ENCODE assay signal across 20 cellular contexts in the genomic region with DNA sequence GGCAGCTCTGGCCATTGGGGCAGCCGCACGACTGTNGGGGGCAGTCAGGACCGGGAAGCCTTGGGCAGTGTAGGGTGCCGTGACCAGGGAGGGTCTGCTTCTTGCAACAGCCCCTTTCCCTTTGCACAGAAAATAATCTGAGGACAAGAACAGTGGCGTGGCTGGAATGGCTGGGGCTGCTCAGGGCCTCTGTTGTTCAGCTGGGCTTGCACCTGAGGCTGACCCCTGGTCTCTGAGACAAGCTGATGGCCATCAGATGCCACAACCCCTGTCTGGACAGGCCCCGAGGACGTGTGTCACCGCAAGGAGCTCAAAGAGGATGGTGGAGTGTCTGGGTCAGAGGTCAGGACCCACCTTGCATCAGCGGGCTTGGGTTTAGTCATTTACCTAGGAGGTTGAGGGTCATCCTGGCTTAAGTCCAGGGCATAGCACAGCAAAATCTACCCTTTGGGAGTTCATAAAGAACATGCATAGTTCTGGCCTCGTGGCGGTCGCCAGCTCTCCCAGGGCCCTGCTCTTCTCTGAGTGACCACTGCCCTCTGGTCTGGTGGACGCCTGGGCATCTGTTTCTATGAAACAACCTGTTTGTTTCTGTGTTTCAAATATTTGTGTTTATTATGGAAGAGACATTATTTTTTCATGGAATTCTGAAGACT. TPM values are rescaled to one million over a fixed set of nuclear protein-coding genes. Genes with fewer than 3 reads are reported as not detected.
DNase-seq lines count a peak whose midpoint lies in the region; ATAC-seq and TF ChIP-seq lines count a peak whose summit lies in the region.
"Had no signal": no experiment of that assay in that cellular context is flagged by ENCODE, and none has a peak within 500 bp of the region (broad histone marks: within the 10 kb centered on the region; RNA-seq: fewer than 3 reads in every experiment).

No MANE protein-coding gene starts in this region.

- ATAC-seq in SK-N-SH treated with all-trans-retinoic acid at 6 μM for 48 hours (no peak), HCT116 (peak; percentile 20; the same call in 1 of the 2 replicates), esophagus mucosa (peak; percentile 5), HG03097 (IDR thresholded peaks at IDR 0.05; ENCODE audit: low FRiP score, unreplicated experiment) (no peak)

- H4K20me1 ChIP-seq in SK-N-SH (ENCODE audit: insufficient read depth) (no peaks in the 10 kb centered on the region), HCT116 (ENCODE audit: insufficient read depth) (no peaks in the 10 kb centered on the region)

- CTCF ChIA-PET in SK-N-SH (lab: Yijun Ruan, JAX) = interaction anchor here (1.1 to 1.2 kb wide), 2 partner anchors 17 to 21 kb away, joined by 3 to 5 read pairs; no protein-coding TSS in a partner anchor
- CTCF ChIA-PET in HCT116 (lab: Charles Lee) = no interaction called here

- RAD21 ChIA-PET in HCT116 (lab: Charles Lee; ENCODE audit: low non-redundant PET in 1 of 2, low total read pairs in 2 of 2, uncharacterized antibody in 2 of 2, unreplicated experiment in 2 of 2) = no interaction called here

- DNase-seq in SK-N-SH = no peak
- DNase-seq in HCT116 (ENCODE audit: low read depth, low spot score) = no peak
- DNase-seq in posterior vena cava (ENCODE audit: low spot score) = peak; percentile 67
- DNase-seq in DMS79 treated with DMSO at 0.1 percent for 48 hours (lab: John Stamatoyannopoulos, UW) = no peak
- DNase-seq in activated CD4-positive, alpha-beta T cell treated with anti-CD3 and anti-CD28 coated beads, Interleukin-2, amount 50 U/mL, for 1 hour = no peak
- DNase-seq: activated CD4-positive, alpha-beta T cell treated with anti-CD3 and anti-CD28 coated beads, Interleukin-2, amount 50 U/mL, for 4 hours; activated CD4-positive, CD25-positive, alpha-beta regulatory T cell; dermis blood vessel endothelial cell; hippocampal formation; NCI-H1092 treated with DMSO at 0.1 percent for 48 hours; NCI-H526 treated with DMSO at 0.1 percent for 48 hours; stimulated activated CD4-positive, alpha-beta T cell treated with anti-CD3 and anti-CD28 coated beads, Interleukin-4, amount 100 ng/mL, for 24 hours had no signal

- H3K9me3 ChIP-seq in SK-N-SH = no peaks in the 10 kb centered on the region
- no peaks in the 10 kb centered on the region for H3K9me3 ChIP-seq in HCT116 (ENCODE audit: control insufficient read depth in 1 of 2, insufficient read depth in 1 of 2, low read depth in 1 of 2, low read length in 2 of 2)
- H3K9me3 ChIP-seq: left lung, ovary had no signal

- H3K27me3 ChIP-seq in SK-N-SH (ENCODE audit: insufficient read depth) = peaks cover 49% of the 10 kb centered on the region
- H3K27me3 ChIP-seq in HCT116 (ENCODE audit: insufficient read depth, low read length) = peaks cover 16% of the 10 kb centered on the region
- H3K27me3 ChIP-seq: ovary had no signal

- TF ChIP-seq POLR2A in HCT116 (IDR thresholded peaks at IDR 0.05; ENCODE audit: borderline replicate concordance, extremely low read depth, insufficient read depth, insufficient read length) = no peak

- H2AFZ ChIP-seq in SK-N-SH (ENCODE audit: low read depth) (no peak overlapping the region), HCT116 (ENCODE audit: low read depth, low read length, poor library complexity, severe bottlenecking) (no peak overlapping the region)

- TF ChIP-seq RAD21 in SK-N-SH (IDR thresholded peaks at IDR 0.05; ENCODE audit: low read length) (no peak), HCT116 (IDR thresholded peaks at IDR 0.05; ENCODE audit: low read depth) (no peak)

- H3K4me2 ChIP-seq in SK-N-SH (no peak overlapping the region), HCT116 (ENCODE audit: low read length) (no peak overlapping the region)
- H3K4me2 ChIP-seq: smooth muscle cell had no signal

- WGBS in SK-N-SH (ENCODE audit: low lambda C conversion rate) = 76% methylated on average over 12 of the region's 13 CpGs

- H3K27ac ChIP-seq in SK-N-SH (ENCODE audit: low read depth in 2 of 2, low read length in 1 of 2) = no peak overlapping the region
- H3K27ac ChIP-seq in HCT116 (ENCODE audit: low read depth, low read length) = no peak overlapping the region
- H3K27ac ChIP-seq: 22Rv1, left lung, ovary had no signal

- H3K4me1 ChIP-seq in SK-N-SH (ENCODE audit: control insufficient read depth in 1 of 2, insufficient read depth in 2 of 2, low read depth in 1 of 2, low read length in 1 of 2) = peaks cover 0 to 5% of the 10 kb centered on the region in 2 experiments; a peak in 1 of 4 replicates
- H3K4me1 ChIP-seq in HCT116 (ENCODE audit: control insufficient read depth in 1 of 2, insufficient read depth in 2 of 2, low read length in 2 of 2) = no peaks in the 10 kb centered on the region

- H3K79me2 ChIP-seq in SK-N-SH (ENCODE audit: insufficient read depth) (no peaks in the 10 kb centered on the region), HCT116 (ENCODE audit: insufficient read depth, low read length) (no peaks in the 10 kb centered on the region)

- TF ChIP-seq EP300 in SK-N-SH (IDR thresholded peaks at IDR 0.05; ENCODE audit: borderline replicate concordance in 1 of 2, low read depth in 1 of 2, low read length in 1 of 2) = no peak

- no peaks in the 10 kb centered on the region for H3K36me3 ChIP-seq in SK-N-SH (replicated peaks in 1 of 2; ENCODE audit: control insufficient read depth in 1 of 2, insufficient read depth in 2 of 2, low read length in 1 of 2)
- no peaks in the 10 kb centered on the region for H3K36me3 ChIP-seq in HCT116 (ENCODE audit: control insufficient read depth in 1 of 2, insufficient read depth in 2 of 2, low read length in 2 of 2)
- H3K36me3 ChIP-seq: left lung, ovary had no signal

- intact Hi-C loops in HCT116 (cut with micrococcal nuclease) = no loop called here
- intact Hi-C loops in posterior vena cava (cut with DNase I) = no loop called here

- POLR2A ChIA-PET in SK-N-SH (lab: Yijun Ruan, JAX) (no interaction called here), HCT116 (lab: Charles Lee) (no interaction called here)

- H3K9me2 ChIP-seq in SK-N-SH (no peaks in the 10 kb centered on the region), HCT116 (ENCODE audit: insufficient read depth) (no peaks in the 10 kb centered on the region)

- BruUV-seq in HCT116 (replicated peaks; lab: Mats Ljungman, UMichigan) = no TSS peak

- TF ChIP-seq CTCF in SK-N-SH (IDR thresholded peaks at IDR 0.05) (no peak), HCT116 (IDR thresholded peaks at IDR 0.05 in 2 of 3, conservative IDR thresholded peaks at IDR 0.05 in 1 of 3; ENCODE audit: borderline replicate concordance in 1 of 3, insufficient read depth in 1 of 3, low read depth in 2 of 3, low read length in 2 of 3) (no peak)

- H3F3A ChIP-seq in SK-N-SH (replicated peaks; ENCODE audit: insufficient read depth) = peaks cover 10% of the 10 kb centered on the region

- H3K4me3 ChIP-seq in SK-N-SH (ENCODE audit: low read depth in 2 of 2, low read length in 1 of 2) (no peak overlapping the region), HCT116 (replicated peaks in 1 of 2; ENCODE audit: low read depth in 1 of 2, low read length in 2 of 2) (no peak overlapping the region)
- H3K4me3 ChIP-seq: left lung, ovary, smooth muscle cell had no signal

- H3K9ac ChIP-seq in SK-N-SH = no peak overlapping the region
- no peak overlapping the region for H3K9ac ChIP-seq in HCT116 (ENCODE audit: low read length)

TF ChIP-seq in SK-N-SH treated with all-trans-retinoic acid at 6 μM for 48 hours, 23 proteins besides CTCF, POLR2A, EP300 and RAD21:
- no peak for TF ChIP-seq ZC3H10 (CRISPR knock-in tag; IDR thresholded peaks at IDR 0.05)
- TF ChIP-seq ZFP3 (CRISPR knock-in tag; IDR thresholded peaks at IDR 0.05) = 0 out of 2 replicates have a peak, but pooled peaks have one; percentile 42

TF ChIP-seq in SK-N-SH, 30 proteins besides CTCF, POLR2A, EP300 and RAD21 (continues in another document):
- TF ChIP-seq, protein P1, sequence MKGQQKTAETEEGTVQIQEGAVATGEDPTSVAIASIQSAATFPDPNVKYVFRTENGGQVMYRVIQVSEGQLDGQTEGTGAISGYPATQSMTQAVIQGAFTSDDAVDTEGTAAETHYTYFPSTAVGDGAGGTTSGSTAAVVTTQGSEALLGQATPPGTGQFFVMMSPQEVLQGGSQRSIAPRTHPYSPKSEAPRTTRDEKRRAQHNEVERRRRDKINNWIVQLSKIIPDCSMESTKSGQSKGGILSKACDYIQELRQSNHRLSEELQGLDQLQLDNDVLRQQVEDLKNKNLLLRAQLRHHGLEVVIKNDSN (IDR thresholded peaks at IDR 0.05; ENCODE audit: borderline replicate concordance, low read depth) = no peak
- no peak for TF ChIP-seq CHD2 (IDR thresholded peaks at IDR 0.05; ENCODE audit: low read length, partially characterized antibody)

TF ChIP-seq in HCT116, 20 proteins besides CTCF, POLR2A, EP300 and RAD21 (continues in another document):
- TF ChIP-seq SRF (IDR thresholded peaks at IDR 0.05; ENCODE audit: low read depth) (no peak), SIN3A (IDR thresholded peaks at IDR 0.05; ENCODE audit: low read depth) (no peak), EZH2 (IDR thresholded peaks at IDR 0.05) (no peak), TCF7L2 (IDR thresholded peaks at IDR 0.05; ENCODE audit: borderline replicate concordance, extremely low read depth, insufficient read depth, insufficient read length) (no peak), ZFX (IDR thresholded peaks at IDR 0.05) (no peak), SP1 (IDR thresholded peaks at IDR 0.05; ENCODE audit: low read depth) (no peak)
- TF ChIP-seq, protein P2, sequence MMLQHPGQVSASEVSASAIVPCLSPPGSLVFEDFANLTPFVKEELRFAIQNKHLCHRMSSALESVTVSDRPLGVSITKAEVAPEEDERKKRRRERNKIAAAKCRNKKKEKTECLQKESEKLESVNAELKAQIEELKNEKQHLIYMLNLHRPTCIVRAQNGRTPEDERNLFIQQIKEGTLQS (IDR thresholded peaks at IDR 0.05) = no peak

RNA-seq across cellular contexts. Expression of a gene that starts 47.0 kb away (rescaled TPM):
- polyA plus RNA-seq in SK-N-SH (2012; rRNA removed) = 50.8 and 75.5 TPM in 2 replicates
- 31.7 and 51.3 TPM in 2 replicates for polyA plus RNA-seq in SK-N-SH (2012; cell fraction: cytosol; rRNA removed)
- 56.5 and 122 TPM in 2 replicates for polyA plus RNA-seq in SK-N-SH (2012; cell fraction: nucleus; rRNA removed)
- total RNA-seq in HCT116 (2021; ENCODE audit: unreplicated experiment) (58.7 TPM), esophagus mucosa (152 TPM), posterior vena cava (100 to 1,000 TPM in 1 of 2 donors, 10 to 100 TPM in 1; 80.5 to 101 TPM)
- polyA plus RNA-seq in HCT116 (2012) = 89.0 and 104 TPM in 2 replicates
- polyA plus RNA-seq: naive thymus-derived CD4-positive, alpha-beta T cell had no signal

Comparison
In these comparisons a context has a peak if more than half of its experiments do, and no peak if none do; other contexts are left out.
1. ATAC-seq: peak in HCT116 (single experiment) and esophagus mucosa (single experiment); none in SK-N-SH treated with all-trans-retinoic acid at 6 μM for 48 hours (single experiment) and HG03097 (single experiment).